16 cellular contexts compared by ENCODE assay signal in the genomic region with DNA sequence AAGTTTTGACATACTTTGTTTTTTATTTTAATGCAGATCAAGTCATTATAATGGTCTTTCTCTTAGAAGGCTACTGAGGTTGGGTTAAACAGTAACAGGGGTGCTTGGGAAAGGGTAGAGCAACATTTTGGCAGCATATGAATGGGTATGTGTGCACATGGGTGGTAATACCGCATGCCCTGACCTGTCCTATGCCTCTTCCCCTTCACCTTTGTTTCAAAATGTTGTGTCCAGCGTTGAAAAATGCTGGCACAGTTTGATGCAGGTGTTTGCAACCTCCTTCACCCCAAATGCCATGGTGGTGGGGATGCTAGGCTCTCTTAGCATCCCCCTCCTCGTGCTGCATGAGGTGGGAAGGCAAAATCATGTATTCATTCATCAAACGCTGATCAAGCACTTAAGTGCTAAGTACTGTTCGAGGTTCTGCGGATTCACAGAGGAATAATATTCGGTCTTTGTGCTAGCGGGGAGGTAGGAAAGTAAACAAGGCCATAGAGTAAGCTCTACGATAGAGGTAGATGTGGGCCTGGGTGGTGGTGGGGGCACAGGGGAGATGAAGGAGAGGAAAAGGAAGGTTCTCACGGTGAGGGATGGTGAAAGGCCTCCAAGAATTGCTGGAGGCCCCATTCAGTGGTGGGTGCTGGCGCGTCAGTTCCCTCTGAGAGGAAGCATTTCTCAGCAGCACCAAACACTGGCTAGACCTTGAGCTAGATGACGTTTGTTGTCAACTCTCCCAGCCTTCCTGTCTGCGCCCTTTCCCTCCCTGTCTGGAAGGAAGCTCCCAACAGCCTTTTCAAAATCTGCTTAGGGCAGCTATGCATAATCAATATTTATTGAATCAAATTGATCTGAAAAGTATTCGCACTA. TPM values are rescaled to one million over a fixed set of nuclear protein-coding genes. Genes with fewer than 3 reads are reported as not detected.
DNase-seq lines count a peak whose midpoint lies in the region; ATAC-seq, FAIRE-seq and TF ChIP-seq lines count a peak whose summit lies in the region.
"Had no signal": no experiment of that assay in that cellular context is flagged by ENCODE, and none has a peak within 500 bp of the region (broad histone marks: within the 10 kb centered on the region; RNA-seq: fewer than 3 reads in every experiment).

No MANE protein-coding gene starts in this region.

- ATAC-seq in A549 (no peak), RWPE2 (ENCODE audit: low read depth) (no peak), GM18858 (IDR thresholded peaks at IDR 0.05; ENCODE audit: unreplicated experiment) (no peak), HG03135 (IDR thresholded peaks at IDR 0.05; ENCODE audit: unreplicated experiment) (no peak), GM19395 (IDR thresholded peaks at IDR 0.05; ENCODE audit: unreplicated experiment) (no peak)
- ATAC-seq: CD8-positive, alpha-beta T cell; stimulated activated naive B cell treated with anti-CD40 and anti-IgM and Interleukin-4, amounts not matched to agents 10 μg/mL and 1 μg/mL and 100 μg/mL, for 72 hours; upper lobe of right lung had no signal

- 92% methylated on average over 15 of the region's 15 CpGs for WGBS in A549 (ENCODE audit: missing lambda C conversion rate)

- H3K27me3 ChIP-seq in RWPE2 (ENCODE audit: insufficient read depth, poor library complexity, severe bottlenecking) (no peaks in the 10 kb centered on the region), neuron (ENCODE audit: insufficient read depth, low read length) (no peaks in the 10 kb centered on the region)
- H3K27me3 ChIP-seq: dorsolateral prefrontal cortex, upper lobe of right lung had no signal

- H2AFZ ChIP-seq in neuron (ENCODE audit: low read depth, low read length), result peak overlapping the region; percentile 11

- no peak for TF ChIP-seq EP300 in A549 (IDR thresholded peaks at IDR 0.05)

- H3K9me3 ChIP-seq in A549 (no peaks in the 10 kb centered on the region), RWPE2 (ENCODE audit: severe bottlenecking) (no peaks in the 10 kb centered on the region), neuron (ENCODE audit: low read length) (no peaks in the 10 kb centered on the region)
- H3K9me3 ChIP-seq: upper lobe of right lung had no signal

- TF ChIP-seq CTCF in A549 (IDR thresholded peaks at IDR 0.05) (no peak), RWPE2 (IDR thresholded peaks at IDR 0.05; ENCODE audit: poor library complexity, severe bottlenecking) (no peak)

- TF ChIP-seq RAD21 in A549 (conservative IDR thresholded peaks at IDR 0.05 in 1 of 2, IDR thresholded peaks at IDR 0.05 in 1 of 2), result no peak

- peaks cover 75% of the 10 kb centered on the region for H3K4me1 ChIP-seq in A549
- peaks cover 66% of the 10 kb centered on the region for H3K4me1 ChIP-seq in RWPE2 (ENCODE audit: insufficient read depth, poor library complexity, severe bottlenecking)
- peaks cover 37% of the 10 kb centered on the region for H3K4me1 ChIP-seq in neuron (ENCODE audit: insufficient read depth, low read length)

- H3K4me3 ChIP-seq in A549, result no peak overlapping the region
- no peak overlapping the region for H3K4me3 ChIP-seq in RWPE2 (ENCODE audit: severe bottlenecking)
- H3K4me3 ChIP-seq in neuron (ENCODE audit: low read length), result no peak overlapping the region
- H3K4me3 ChIP-seq: dorsolateral prefrontal cortex, upper lobe of right lung had no signal

- TF ChIP-seq POLR2A in A549 (IDR thresholded peaks at IDR 0.05; ENCODE audit: low read length), result no peak

- H3K36me3 ChIP-seq in RWPE2 (ENCODE audit: low read depth), result no peaks in the 10 kb centered on the region
- H3K36me3 ChIP-seq in neuron (ENCODE audit: insufficient read depth, low read length), result no peaks in the 10 kb centered on the region
- H3K36me3 ChIP-seq: upper lobe of right lung had no signal

- H3K27ac ChIP-seq in A549 (peak overlapping the region; percentile 91 to 95), RWPE2 (ENCODE audit: poor library complexity, severe bottlenecking) (peak overlapping the region; percentile 98), epithelial cell of prostate (peak overlapping the region; percentile 98)
- H3K27ac ChIP-seq: dorsolateral prefrontal cortex, upper lobe of right lung had no signal

- POLR2A ChIA-PET in A549 (lab: Yijun Ruan, JAX), result no interaction called here

- FAIRE-seq in A549 (lab: Jason Lieb, UNC), result no peak

- no peak for DNase-seq in A549 (ENCODE audit: low read depth in 1 of 2, low spot score in 1 of 2)
- no peak for DNase-seq in RWPE2 (ENCODE audit: low spot score)
- DNase-seq in epithelial cell of prostate (ENCODE audit: low read depth, low spot score), result no peak
- DNase-seq in NCI-H526 treated with DMSO at 0.1 percent for 48 hours (lab: John Stamatoyannopoulos, UW), result no peak
- DNase-seq: activated CD4-positive, alpha-beta T cell treated with anti-CD3 and anti-CD28 coated beads for 1 hour; CD8-positive, alpha-beta T cell; dorsolateral prefrontal cortex; NCI-H1436; SHP77; stimulated activated CD4-positive, alpha-beta T cell treated with anti-CD3 and anti-CD28 coated beads, Interleukin-12 subunit alpha, Interleukin-12 subunit beta, amount 100 ng/mL, for 4 hours; stimulated activated naive B cell treated with anti-CD40 and anti-IgM and Interleukin-4, amounts not matched to agents 10 μg/mL and 1 μg/mL and 100 μg/mL, for 72 hours; upper lobe of right lung had no signal

- peak overlapping the region; percentile 73; the same call in 2 of the 3 replicates for H3K4me2 ChIP-seq in A549

- CTCF ChIA-PET in A549 (lab: Yijun Ruan, JAX), result interaction anchor here (0.7 to 2.2 kb wide), 12 partner anchors 10 to 122 kb away, joined by 3 to 8 read pairs (median 4); no protein-coding TSS in a partner anchor

TF ChIP-seq in A549, 52 proteins besides CTCF, POLR2A, EP300 and RAD21:
- no peak for TF ChIP-seq EHMT2 (IDR thresholded peaks at IDR 0.05; ENCODE audit: low read depth)
- TF ChIP-seq, protein P1, sequence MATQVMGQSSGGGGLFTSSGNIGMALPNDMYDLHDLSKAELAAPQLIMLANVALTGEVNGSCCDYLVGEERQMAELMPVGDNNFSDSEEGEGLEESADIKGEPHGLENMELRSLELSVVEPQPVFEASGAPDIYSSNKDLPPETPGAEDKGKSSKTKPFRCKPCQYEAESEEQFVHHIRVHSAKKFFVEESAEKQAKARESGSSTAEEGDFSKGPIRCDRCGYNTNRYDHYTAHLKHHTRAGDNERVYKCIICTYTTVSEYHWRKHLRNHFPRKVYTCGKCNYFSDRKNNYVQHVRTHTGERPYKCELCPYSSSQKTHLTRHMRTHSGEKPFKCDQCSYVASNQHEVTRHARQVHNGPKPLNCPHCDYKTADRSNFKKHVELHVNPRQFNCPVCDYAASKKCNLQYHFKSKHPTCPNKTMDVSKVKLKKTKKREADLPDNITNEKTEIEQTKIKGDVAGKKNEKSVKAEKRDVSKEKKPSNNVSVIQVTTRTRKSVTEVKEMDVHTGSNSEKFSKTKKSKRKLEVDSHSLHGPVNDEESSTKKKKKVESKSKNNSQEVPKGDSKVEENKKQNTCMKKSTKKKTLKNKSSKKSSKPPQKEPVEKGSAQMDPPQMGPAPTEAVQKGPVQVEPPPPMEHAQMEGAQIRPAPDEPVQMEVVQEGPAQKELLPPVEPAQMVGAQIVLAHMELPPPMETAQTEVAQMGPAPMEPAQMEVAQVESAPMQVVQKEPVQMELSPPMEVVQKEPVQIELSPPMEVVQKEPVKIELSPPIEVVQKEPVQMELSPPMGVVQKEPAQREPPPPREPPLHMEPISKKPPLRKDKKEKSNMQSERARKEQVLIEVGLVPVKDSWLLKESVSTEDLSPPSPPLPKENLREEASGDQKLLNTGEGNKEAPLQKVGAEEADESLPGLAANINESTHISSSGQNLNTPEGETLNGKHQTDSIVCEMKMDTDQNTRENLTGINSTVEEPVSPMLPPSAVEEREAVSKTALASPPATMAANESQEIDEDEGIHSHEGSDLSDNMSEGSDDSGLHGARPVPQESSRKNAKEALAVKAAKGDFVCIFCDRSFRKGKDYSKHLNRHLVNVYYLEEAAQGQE (IDR thresholded peaks at IDR 0.05), result no peak
- TF ChIP-seq MAFK (IDR thresholded peaks at IDR 0.05; ENCODE audit: partially characterized antibody), result peak; percentile 80
- no peak for TF ChIP-seq SMC3 (IDR thresholded peaks at IDR 0.05)
- no peak for TF ChIP-seq CBX2 (IDR thresholded peaks at IDR 0.05; ENCODE audit: borderline replicate concordance, low read depth)
- TF ChIP-seq, protein P2, sequence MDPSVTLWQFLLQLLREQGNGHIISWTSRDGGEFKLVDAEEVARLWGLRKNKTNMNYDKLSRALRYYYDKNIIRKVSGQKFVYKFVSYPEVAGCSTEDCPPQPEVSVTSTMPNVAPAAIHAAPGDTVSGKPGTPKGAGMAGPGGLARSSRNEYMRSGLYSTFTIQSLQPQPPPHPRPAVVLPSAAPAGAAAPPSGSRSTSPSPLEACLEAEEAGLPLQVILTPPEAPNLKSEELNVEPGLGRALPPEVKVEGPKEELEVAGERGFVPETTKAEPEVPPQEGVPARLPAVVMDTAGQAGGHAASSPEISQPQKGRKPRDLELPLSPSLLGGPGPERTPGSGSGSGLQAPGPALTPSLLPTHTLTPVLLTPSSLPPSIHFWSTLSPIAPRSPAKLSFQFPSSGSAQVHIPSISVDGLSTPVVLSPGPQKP (IDR thresholded peaks at IDR 0.05; ENCODE audit: low read depth, low read length), result no peak
- TF ChIP-seq, protein P3, sequence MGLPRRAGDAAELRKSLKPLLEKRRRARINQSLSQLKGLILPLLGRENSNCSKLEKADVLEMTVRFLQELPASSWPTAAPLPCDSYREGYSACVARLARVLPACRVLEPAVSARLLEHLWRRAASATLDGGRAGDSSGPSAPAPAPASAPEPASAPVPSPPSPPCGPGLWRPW (IDR thresholded peaks at IDR 0.05), result no peak

RNA-seq across cellular contexts. Expression of gene MARCHF10, which starts 13.3 kb away (rescaled TPM):
- 0.57 and 0.73 TPM in 2 replicates for polyA plus RNA-seq in A549 (2011; rRNA removed)
- polyA plus RNA-seq in A549 (2012; cell fraction: cytosol; rRNA removed), result 0.52 and 0.60 TPM in 2 replicates
- 0.31 and 0.34 TPM in 2 replicates for polyA plus RNA-seq in A549 (2012; cell fraction: nucleus; rRNA removed)
- 0.42 to 0.69 TPM (median 0.43 TPM) in 3 replicates for polyA plus RNA-seq in A549 (2017; fragmentation: RNase III; extraction: RNeasy Plus Mini Kit Qiagen cat#74134 plus additional on column Dnase treatment)
- 1.2 TPM in 1 of 2 replicates, not detected in the other for polyA minus RNA-seq in A549 (2011; rRNA and poly(A)+ RNA removed)
